ENCODE assay signal across 18 cellular contexts in the genomic region with DNA sequence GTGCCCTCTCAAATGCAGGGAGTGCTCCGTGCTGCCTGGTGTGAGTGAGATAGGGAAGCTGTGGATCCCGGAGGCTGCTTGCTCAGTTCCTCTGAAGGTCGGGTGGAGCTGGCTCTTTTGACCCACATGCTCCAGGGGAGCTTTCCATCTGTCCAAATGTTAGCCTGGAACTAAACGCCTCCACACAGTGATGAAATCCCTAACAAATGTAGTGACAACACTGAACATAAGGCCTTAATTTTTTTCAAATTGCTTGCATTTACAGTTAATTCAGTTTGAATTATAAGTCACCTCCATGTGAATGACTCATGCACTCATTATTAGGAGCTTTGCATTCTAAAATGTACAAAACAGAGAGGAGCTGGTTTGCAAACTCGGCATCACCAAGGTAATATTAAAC. TPM values are rescaled to one million over a fixed set of nuclear protein-coding genes. Genes with fewer than 3 reads are reported as not detected.
DNase-seq lines count a peak whose midpoint lies in the region; ATAC-seq and TF ChIP-seq lines count a peak whose summit lies in the region.
"Had no signal": no experiment of that assay in that cellular context is flagged by ENCODE, and none has a peak within 500 bp of the region (broad histone marks: within the 10 kb centered on the region; RNA-seq: fewer than 3 reads in every experiment).

No MANE protein-coding gene starts in this region.

- POLR2A ChIA-PET in IMR-90 (lab: Charles Lee; ENCODE audit: unreplicated experiment), result no interaction called here

- H2AFZ ChIP-seq in IMR-90 (replicated peaks; ENCODE audit: low read length, poor library complexity), result peak overlapping the region; percentile 25
- H2AFZ ChIP-seq in mesenchymal stem cell (ENCODE audit: low read depth, low read length), result peak overlapping the region; percentile 48

- no peak overlapping the region for H4K5ac ChIP-seq in IMR-90 (ENCODE audit: low read depth, low read length)

- H3K36me3 ChIP-seq in IMR-90 (ENCODE audit: control insufficient read depth, insufficient read depth, low read length) (no peaks in the 10 kb centered on the region), mesenchymal stem cell (ENCODE audit: control insufficient read depth in 1 of 2, insufficient read depth in 2 of 2, low read depth in 1 of 2, low read length in 2 of 2) (no peaks in the 10 kb centered on the region)
- H3K36me3 ChIP-seq: thyroid gland had no signal

- peaks cover 11% of the 10 kb centered on the region for H3K4me1 ChIP-seq in IMR-90 (ENCODE audit: control insufficient read depth, insufficient read depth, low read length)
- H3K4me1 ChIP-seq in mesenchymal stem cell (ENCODE audit: control insufficient read depth, insufficient read depth, low read depth, low read length), result peaks cover 3% of the 10 kb centered on the region
- H3K4me1 ChIP-seq: thyroid gland had no signal

- H2BK12ac ChIP-seq in mesenchymal stem cell (ENCODE audit: low read length in 2 of 2), result peak overlapping the region in 1 of 2 experiments; percentile 81

- H4K20me1 ChIP-seq in IMR-90 (ENCODE audit: insufficient read depth, low read length), result no peaks in the 10 kb centered on the region

- 0 out of 2 replicates have a peak overlapping the region, but pooled peaks have one; percentile 22 for H3K56ac ChIP-seq in IMR-90 (ENCODE audit: extremely low read depth, insufficient read depth, low read length)

- H2BK20ac ChIP-seq in IMR-90 (ENCODE audit: low read depth, low read length), result no peak overlapping the region; the same call in 1 of the 2 replicates

- no peak overlapping the region for H3K14ac ChIP-seq in IMR-90 (replicated peaks; ENCODE audit: low read depth, low read length)
- H3K14ac ChIP-seq in mesenchymal stem cell (ENCODE audit: low read length in 2 of 2), result no peak overlapping the region

- no peaks in the 10 kb centered on the region for H3K79me1 ChIP-seq in IMR-90 (ENCODE audit: low read depth in 1 of 2, low read length in 2 of 2)
- H3K79me1 ChIP-seq in mesenchymal stem cell (replicated peaks; ENCODE audit: low read length, poor library complexity, severe bottlenecking), result no peaks in the 10 kb centered on the region

- H2BK120ac ChIP-seq in IMR-90 (ENCODE audit: low read depth, low read length) (no peak overlapping the region), mesenchymal stem cell (ENCODE audit: low read depth, low read length) (no peak overlapping the region)

- CTCF ChIA-PET in IMR-90 (lab: Yijun Ruan, JAX), result interaction anchor here (0.6 kb wide), 1 partner anchor 465 kb away, joined by 6 read pairs; no protein-coding TSS in a partner anchor

- no peak overlapping the region for H3K23ac ChIP-seq in IMR-90 (ENCODE audit: low read depth, low read length)
- H3K23ac ChIP-seq in mesenchymal stem cell (ENCODE audit: low read length in 2 of 2), result no peak overlapping the region

- H4K8ac ChIP-seq in IMR-90 (ENCODE audit: low read depth in 2 of 2, low read length in 2 of 2) (no peak overlapping the region), mesenchymal stem cell (ENCODE audit: low read length) (no peak overlapping the region)

- peak; percentile 75 for DNase-seq in AG09319 (ENCODE audit: extremely low read depth, low read depth)
- DNase-seq in IMR-90, result peak; percentile 43
- DNase-seq in astrocyte of the hippocampus (ENCODE audit: low read depth, low spot score), result peak; percentile 16
- no peak for DNase-seq in mesenchymal stem cell
- DNase-seq in NCI-H526 (lab: John Stamatoyannopoulos, UW), result no peak
- no peak for DNase-seq in activated CD8-positive, alpha-beta memory T cell treated with anti-CD3 and anti-CD28 coated beads, Interleukin-2, amount 50 U/mL, for 48 hours
- no peak for DNase-seq in glomerular visceral epithelial cell (ENCODE audit: extremely low spot score)
- DNase-seq in dorsolateral prefrontal cortex, result no peak
- DNase-seq: activated gamma-delta T cell; AML-193; anterior cingulate cortex; NCI-H1092; NCI-H510A treated with DMSO at 0.1 percent for 48 hours; nephron progenitor cell; stimulated activated CD4-positive, alpha-beta T cell treated with anti-CD3 and anti-CD28 coated beads, Interleukin-2, amount 100 ng/mL, for 48 hours; stimulated activated CD8-positive, alpha-beta memory T cell treated with anti-CD3 and anti-CD28 coated beads, Interleukin-4, amount 100 ng/mL, for 48 hours; thyroid gland had no signal

- H3K18ac ChIP-seq in IMR-90 (ENCODE audit: low read depth, low read length) (no peak overlapping the region), mesenchymal stem cell (ENCODE audit: low read depth in 1 of 2, low read length in 2 of 2) (peak overlapping the region in 1 of 2 experiments; percentile 21)

- H3K9me3 ChIP-seq in IMR-90 (ENCODE audit: control insufficient read depth, insufficient read depth, low read length), result no peaks in the 10 kb centered on the region
- no peaks in the 10 kb centered on the region for H3K9me3 ChIP-seq in mesenchymal stem cell (ENCODE audit: control insufficient read depth, low read length)
- H3K9me3 ChIP-seq: thyroid gland had no signal

- no TSS peak for BruUV-seq in IMR-90 (replicated peaks; lab: Mats Ljungman, UMichigan)

- no peak for TF ChIP-seq RAD21 in IMR-90 (IDR thresholded peaks at IDR 0.05; ENCODE audit: low read length)

- intact Hi-C loops in IMR-90 (cut with micrococcal nuclease), result loop anchor here (2.0 kb wide), 1 partner anchor 19 kb away; no protein-coding TSS in a partner anchor
- intact Hi-C loops in dorsolateral prefrontal cortex (cut with DNase I), result no loop called here

- no peak for TF ChIP-seq POLR2A in IMR-90 (IDR thresholded peaks at IDR 0.05; ENCODE audit: low read depth, low read length)

- peak; percentile 44 for ATAC-seq in IMR-90 (ENCODE audit: low read depth)
- ATAC-seq: HepG2 had no signal

- 0 out of 2 replicates have a peak overlapping the region, but pooled peaks have one; percentile 5 for H2AK5ac ChIP-seq in IMR-90 (ENCODE audit: low read depth, low read length)
- no peak overlapping the region for H2AK5ac ChIP-seq in mesenchymal stem cell (ENCODE audit: low read length, severe bottlenecking)

- in situ Hi-C loops in IMR-90 (cut with MboI; ENCODE audit: low sequenced_read_pairs), result no loop called here

- H2BK15ac ChIP-seq in IMR-90 (ENCODE audit: low read depth, low read length), result peak overlapping the region; percentile 36; the same call in 1 of the 3 replicates
- no peak overlapping the region for H2BK15ac ChIP-seq in mesenchymal stem cell (ENCODE audit: low read depth, poor library complexity, severe bottlenecking)

- no CpG with 5 or more reads among the region's 5 CpGs for WGBS in IMR-90 (ENCODE audit: extremely low coverage in 2 of 2, insufficient read length in 1 of 2), 2 experiments
- WGBS in mesenchymal stem cell, result 24% methylated on average over 4 of the region's 5 CpGs

- no peak overlapping the region for H3K4me3 ChIP-seq in IMR-90 (ENCODE audit: insufficient read depth, low read depth, low read length)
- H3K4me3 ChIP-seq in mesenchymal stem cell (ENCODE audit: insufficient read depth in 1 of 2, low read depth in 1 of 2, low read length in 2 of 2), result no peak overlapping the region
- no peak overlapping the region for H3K4me3 ChIP-seq in dorsolateral prefrontal cortex
- H3K4me3 ChIP-seq: thyroid gland had no signal

- H3K27me3 ChIP-seq in IMR-90 (ENCODE audit: control insufficient read depth, insufficient read depth, low read length) (no peaks in the 10 kb centered on the region), mesenchymal stem cell (ENCODE audit: control insufficient read depth in 1 of 2, insufficient read depth in 1 of 2, low read length in 2 of 2) (peaks cover 0 to 44% of the 10 kb centered on the region in 2 experiments), dorsolateral prefrontal cortex (peaks cover 0 to 5% (median 0%) of the 10 kb centered on the region in 45 donors)
- H3K27me3 ChIP-seq: thyroid gland had no signal

- H4K91ac ChIP-seq in IMR-90 (ENCODE audit: insufficient read depth, low read depth, low read length) (no peak overlapping the region), mesenchymal stem cell (ENCODE audit: low read length) (no peak overlapping the region)

- H3K9me1 ChIP-seq in IMR-90 (ENCODE audit: insufficient read depth, low read length), result peaks cover 6% of the 10 kb centered on the region

- peak overlapping the region; percentile 12; the same call in 1 of the 2 replicates for H3K4me2 ChIP-seq in IMR-90 (ENCODE audit: low read depth, low read length)
- no peak overlapping the region for H3K4me2 ChIP-seq in mesenchymal stem cell (ENCODE audit: low read length, poor library complexity, severe bottlenecking)

- dilution Hi-C loops in IMR-90 (cut with HindIII; ENCODE audit: low sequenced_read_pairs, unreplicated experiment), result no loop called here

- H2BK5ac ChIP-seq in IMR-90 (ENCODE audit: low read depth, low read length, poor library complexity, severe bottlenecking), result no peak overlapping the region
- no peak overlapping the region for H2BK5ac ChIP-seq in mesenchymal stem cell (ENCODE audit: low read depth, low read length, poor library complexity, severe bottlenecking)

- TF ChIP-seq CTCF in AG09319 (IDR thresholded peaks at IDR 0.05; ENCODE audit: low read depth, low read length), result no peak
- TF ChIP-seq CTCF in IMR-90 (conservative IDR thresholded peaks at IDR 0.05; ENCODE audit: low read depth, low read length), result no peak
- no peak for TF ChIP-seq CTCF in dorsolateral prefrontal cortex (IDR thresholded peaks at IDR 0.05 in 54 of 56, conservative IDR thresholded peaks at IDR 0.05 in 2 of 56; ENCODE audit: low read depth in 1 of 56, partially characterized antibody in 56 of 56)

- no peak overlapping the region for H3K9ac ChIP-seq in IMR-90 (ENCODE audit: low read depth, low read length)
- peak overlapping the region; percentile 14 for H3K9ac ChIP-seq in mesenchymal stem cell (ENCODE audit: low read length)

- H2AK9ac ChIP-seq in IMR-90 (replicated peaks; ENCODE audit: low read depth, low read length, poor library complexity), result no peak overlapping the region

- peak overlapping the region; percentile 4; the same call in 1 of the 2 replicates for H3K27ac ChIP-seq in IMR-90 (ENCODE audit: insufficient read depth, low read length)
- no peak overlapping the region for H3K27ac ChIP-seq in mesenchymal stem cell (ENCODE audit: low read length, poor library complexity, severe bottlenecking)
- H3K27ac ChIP-seq in dorsolateral prefrontal cortex, result no peak overlapping the region
- H3K27ac ChIP-seq: thyroid gland had no signal

- peak overlapping the region; percentile 1; the same call in 1 of the 2 replicates for H3K4ac ChIP-seq in IMR-90 (ENCODE audit: low read depth, low read length)
- H3K4ac ChIP-seq in mesenchymal stem cell (ENCODE audit: low read depth in 1 of 2, low read length in 2 of 2), result no peak overlapping the region

TF ChIP-seq in IMR-90, 13 proteins besides CTCF, POLR2A, EP300 and RAD21 (continues in another document):
- TF ChIP-seq MAFK (IDR thresholded peaks at IDR 0.05; ENCODE audit: low read depth, low read length) (no peak), CHD1 (IDR thresholded peaks at IDR 0.05; ENCODE audit: low read depth, low read length) (no peak), RCOR1 (IDR thresholded peaks at IDR 0.05; ENCODE audit: insufficient replicate concordance, low read length) (no peak)

RNA-seq across cellular contexts. Expression of a gene that starts 27.0 kb away (rescaled TPM):
- total RNA-seq in IMR-90 (2012; rRNA removed) (0.18 and 0.28 TPM in 2 replicates), dorsolateral prefrontal cortex (1 to 10 TPM in 79 of 120 experiments, under 1 TPM in 41; 0.27 to 7.8 (median 1.4) TPM)
- polyA plus RNA-seq in IMR-90 (2012; rRNA removed), result 1.0 and 1.1 TPM in 2 replicates
- polyA plus RNA-seq in IMR-90 (2012; cell fraction: cytosol; rRNA removed), result 0.45 and 0.59 TPM in 2 replicates
- polyA plus RNA-seq in IMR-90 (2012; cell fraction: nucleus; rRNA removed; ENCODE audit: low replicate concordance), result 1.7 and 2.1 TPM in 2 replicates
- polyA plus RNA-seq in mesenchymal stem cell (2013, experiment 1 of 2), result 0.21 TPM
- 0.15 TPM for polyA plus RNA-seq in mesenchymal stem cell (2013, experiment 2 of 2)

Comparison
In these comparisons a context has a peak if more than half of its experiments do, and no peak if none do; other contexts are left out.
1. DNase-seq: peak in AG09319 (single experiment), IMR-90 (single experiment) and astrocyte of the hippocampus (single experiment); none in mesenchymal stem cell (single experiment), NCI-H526 (0 of 2), activated CD8-positive, alpha-beta memory T cell treated with anti-CD3 and anti-CD28 coated beads, Interleukin-2, amount 50 U/mL, for 48 hours (single experiment), glomerular visceral epithelial cell (single experiment) and dorsolateral prefrontal cortex (0 of 10).